Comparison of ENCODE assay signal across 8 cellular contexts in the genomic region with DNA sequence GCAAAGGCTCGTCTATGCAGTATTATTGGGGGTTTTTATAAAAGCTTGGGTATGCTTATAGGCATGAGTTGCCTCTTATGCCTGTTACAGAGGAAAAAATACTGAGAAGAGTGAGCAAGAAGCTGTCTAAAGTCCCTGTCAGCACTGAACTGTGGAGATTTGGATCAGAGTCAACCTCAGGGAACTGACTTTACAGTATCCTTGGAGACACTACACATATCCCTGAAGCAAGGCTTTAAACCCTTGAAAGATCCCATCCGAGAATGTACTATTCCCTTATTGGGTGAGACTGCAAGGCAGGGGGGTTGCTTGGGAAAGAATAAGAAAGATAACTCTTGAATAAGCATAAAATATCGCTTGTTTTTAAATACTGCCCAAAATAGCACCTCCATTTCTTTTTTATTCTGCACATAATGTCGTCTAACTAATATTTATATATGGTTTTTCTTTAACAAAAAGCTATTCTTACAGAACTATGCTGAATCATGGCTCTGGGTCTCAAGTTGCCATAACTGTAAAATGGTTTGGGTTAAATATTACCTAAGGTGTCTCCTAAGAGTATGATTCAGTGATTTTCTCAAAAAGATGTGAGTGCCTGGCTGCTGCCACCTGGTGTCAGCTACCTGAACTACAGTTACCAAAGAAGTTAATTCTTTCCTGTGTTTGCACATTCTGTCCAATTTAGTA.
DNase-seq lines count a peak whose midpoint lies in the region; ATAC-seq and TF ChIP-seq lines count a peak whose summit lies in the region.

No MANE protein-coding gene starts in this region.

- no peaks in the 10 kb centered on the region for H3K4me1 ChIP-seq in thyroid gland

- no peak overlapping the region for H3K4me3 ChIP-seq in kidney epithelial cell (ENCODE audit: low read depth, low read length)
- no peak overlapping the region for H3K4me3 ChIP-seq in thyroid gland (replicated peaks in 1 of 3)

- no peak overlapping the region for H3K27ac ChIP-seq in thyroid gland

- TF ChIP-seq CTCF in kidney epithelial cell (IDR thresholded peaks at IDR 0.05; ENCODE audit: insufficient read depth, low read length, poor library complexity, severe bottlenecking): peak; percentile 86
- peak; percentile 69 to 81 (median 70) for TF ChIP-seq CTCF in thyroid gland (IDR thresholded peaks at IDR 0.05)

- WGBS in thyroid gland, 2 donors: 49 to 55% methylated on average over 4 of the region's 4 CpGs

- ATAC-seq in GM18519 (IDR thresholded peaks at IDR 0.05; ENCODE audit: low FRiP score, unreplicated experiment): peak; percentile 77
- peak; percentile 83 for ATAC-seq in HG02884 (IDR thresholded peaks at IDR 0.05; ENCODE audit: unreplicated experiment)

- H3K9me3 ChIP-seq in thyroid gland: no peaks in the 10 kb centered on the region

- intact Hi-C loops in thyroid gland (cut with DNase I): no loop called here

- DNase-seq in COLO829 (ENCODE audit: low spot score) (peak; percentile 33), NCI-H446 treated with DMSO at 0.1 percent for 48 hours (lab: John Stamatoyannopoulos, UW) (peak; percentile 49), astrocyte of the hippocampus (ENCODE audit: low read depth, low spot score) (peak; percentile 62), kidney epithelial cell (ENCODE audit: low read depth) (peak; percentile 76), thyroid gland (peak; percentile 22 to 39)
- no peak for DNase-seq in central memory CD4-positive, alpha-beta T cell

- no peak for TF ChIP-seq POLR2A in thyroid gland (IDR thresholded peaks at IDR 0.05)

- H3K27me3 ChIP-seq in kidney epithelial cell (ENCODE audit: control insufficient read depth, insufficient read depth, low read length) (no peaks in the 10 kb centered on the region), thyroid gland (no peaks in the 10 kb centered on the region)

- H3K36me3 ChIP-seq in kidney epithelial cell (ENCODE audit: control insufficient read depth, insufficient read depth, low read length): no peaks in the 10 kb centered on the region
- H3K36me3 ChIP-seq in thyroid gland: no peaks in the 10 kb centered on the region
